ENCODE assay signal across 6 cellular contexts in the genomic region with DNA sequence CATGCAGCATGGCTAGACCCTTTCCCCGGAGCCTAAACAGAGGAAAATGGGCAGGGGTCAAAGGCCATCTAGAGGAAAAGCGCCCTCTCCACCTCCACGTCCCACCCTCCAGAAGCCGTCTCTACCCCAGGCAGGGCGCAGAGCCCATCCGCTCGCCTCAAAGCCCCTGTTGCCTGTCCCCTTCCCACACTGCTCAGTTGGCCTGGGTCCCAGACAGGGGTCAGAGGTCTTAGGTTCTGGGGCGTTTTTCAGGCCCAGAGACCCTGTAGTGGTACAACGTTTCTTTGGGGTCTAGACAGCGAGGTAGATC. TPM values are rescaled to one million over a fixed set of nuclear protein-coding genes. Genes with fewer than 3 reads are reported as not detected.
DNase-seq lines count a peak whose midpoint lies in the region; ATAC-seq and TF ChIP-seq lines count a peak whose summit lies in the region.

No MANE protein-coding gene starts in this region.

- intact Hi-C loops in posterior vena cava (cut with DNase I): no loop called here

- peak overlapping the region; percentile 89 for H3K27ac ChIP-seq in coronary artery

- ATAC-seq in GM18909 (IDR thresholded peaks at IDR 0.05; ENCODE audit: poor library complexity, unreplicated experiment) (peak; percentile 18), HG03378 (IDR thresholded peaks at IDR 0.05; ENCODE audit: unreplicated experiment) (peak; percentile 6)

- H3K4me3 ChIP-seq in coronary artery: peak overlapping the region; percentile 69

- DNase-seq in coronary artery (ENCODE audit: low spot score): peak; percentile 88
- DNase-seq in posterior vena cava (ENCODE audit: low spot score): peak; percentile 87
- DNase-seq in globus pallidus (ENCODE audit: low spot score): no peak
- DNase-seq in NCI-H446 treated with DMSO at 0.1 percent for 48 hours (lab: John Stamatoyannopoulos, UW): no peak

- TF ChIP-seq CTCF in coronary artery (IDR thresholded peaks at IDR 0.05): no peak

RNA-seq across cellular contexts. Expression of a gene that starts 0.3 kb away (rescaled TPM):
- 1 to 10 TPM; 5.0 to 6.3 TPM for total RNA-seq in posterior vena cava

RNA-seq across cellular contexts. Expression of a gene that starts 0.7 kb away (rescaled TPM):
- total RNA-seq in posterior vena cava: not detected

RNA-seq across cellular contexts. Expression of a gene that starts 27.9 kb away (rescaled TPM):
- total RNA-seq in posterior vena cava: 100 to 1,000 TPM in 1 of 2 donors, 10 to 100 TPM in 1; 94.6 to 111 TPM

RNA-seq across cellular contexts. Expression of a gene that starts 30.0 kb away (rescaled TPM):
- total RNA-seq in posterior vena cava: 1 to 10 TPM in 1 of 2 donors, under 1 TPM in 1; 0.71 to 2.3 TPM

RNA-seq across cellular contexts. Expression of a gene that starts 38.1 kb away (rescaled TPM):
- total RNA-seq in posterior vena cava: 100 to 1,000 TPM; 120 to 297 TPM

Comparison
In these comparisons a context has a peak if more than half of its experiments do, and no peak if none do; other contexts are left out.
1. DNase-seq: peak in coronary artery (single experiment) and posterior vena cava (single experiment); none in globus pallidus (single experiment) and NCI-H446 treated with DMSO at 0.1 percent for 48 hours (single experiment).